Comparison of ENCODE assay signal across 9 cellular contexts in genomic region chr4:156475322-156475721, GRCh38.
DNase-seq lines count a peak whose midpoint lies in the region; TF ChIP-seq lines count a peak whose summit lies in the region.
"Had no signal": no experiment of that assay in that cellular context is flagged by ENCODE, and none has a peak within 500 bp of the region (broad histone marks: within the 10 kb centered on the region; RNA-seq: fewer than 3 reads in every experiment).

No MANE protein-coding gene starts in this region.

- TF ChIP-seq EP300 in SK-N-SH (IDR thresholded peaks at IDR 0.05; ENCODE audit: borderline replicate concordance in 1 of 2, low read depth in 1 of 2, low read length in 1 of 2) (no peak), suprapubic skin (IDR thresholded peaks at IDR 0.05) (no peak)

- no peak overlapping the region for H3K4me3 ChIP-seq in SK-N-SH (ENCODE audit: low read depth in 2 of 2, low read length in 1 of 2)
- no peak overlapping the region for H3K4me3 ChIP-seq in cardiac muscle cell
- no peak overlapping the region for H3K4me3 ChIP-seq in suprapubic skin

- no peak for DNase-seq in CD14-positive monocyte (ENCODE audit: low spot score)
- peak; percentile 76 to 83 for DNase-seq in Kasumi-1 (lab: John Stamatoyannopoulos, UW)
- DNase-seq in SK-N-SH: peak; percentile 21
- DNase-seq in cardiac muscle cell (ENCODE audit: low read depth in 1 of 2, low spot score in 1 of 2): peak in 1 of 2 donors; percentile 75
- DNase-seq in suprapubic skin (ENCODE audit: low spot score in 2 of 2): no peak
- no peak for DNase-seq in activated CD4-positive, alpha-beta T cell treated with anti-CD3 and anti-CD28 coated beads, Interleukin-2, amount 50 U/mL, for 4 hours
- no peak for DNase-seq in NCI-H1930 (lab: John Stamatoyannopoulos, UW)
- DNase-seq in NCI-H1436 treated with DMSO at 0.1 percent for 48 hours (lab: John Stamatoyannopoulos, UW): no peak

- H3K4me2 ChIP-seq in SK-N-SH: peak overlapping the region; percentile 23; the same call in 1 of the 2 replicates

- CTCF ChIA-PET in SK-N-SH (lab: Yijun Ruan, JAX): interaction anchor here (1.1 to 1.9 kb wide), 6 partner anchors 8 to 1774 kb away, joined by 3 to 15 read pairs (median 8); no protein-coding TSS in a partner anchor

- no peaks in the 10 kb centered on the region for H3K9me3 Mint-ChIP-seq in CD14-positive monocyte
- H3K9me3 Mint-ChIP-seq: dendritic cell treated with granulocyte-macrophage colony-stimulating factor and Interleukin-4, amounts not matched to agents 40 ng/mL and 50 ng/mL, for 4 days had no signal

- H3K36me3 Mint-ChIP-seq in CD14-positive monocyte: no peaks in the 10 kb centered on the region

- no peak overlapping the region for H3K4me3 Mint-ChIP-seq in CD14-positive monocyte
- H3K4me3 Mint-ChIP-seq: dendritic cell treated with granulocyte-macrophage colony-stimulating factor and Interleukin-4, amounts not matched to agents 40 ng/mL and 50 ng/mL, for 4 days had no signal

- no peaks in the 10 kb centered on the region for H3K79me2 ChIP-seq in SK-N-SH (ENCODE audit: insufficient read depth)

- H3K9me3 ChIP-seq in SK-N-SH (peaks cover 4% of the 10 kb centered on the region; the same call in 1 of the 2 replicates), cardiac muscle cell (ENCODE audit: low read depth) (no peaks in the 10 kb centered on the region), suprapubic skin (no peaks in the 10 kb centered on the region)

- TF ChIP-seq POLR2A in suprapubic skin (IDR thresholded peaks at IDR 0.05): no peak

- no peaks in the 10 kb centered on the region for H3K9me2 ChIP-seq in SK-N-SH

- no peaks in the 10 kb centered on the region for H3K36me3 ChIP-seq in SK-N-SH (replicated peaks in 1 of 2; ENCODE audit: control insufficient read depth in 1 of 2, insufficient read depth in 2 of 2, low read length in 1 of 2)
- no peaks in the 10 kb centered on the region for H3K36me3 ChIP-seq in cardiac muscle cell
- no peaks in the 10 kb centered on the region for H3K36me3 ChIP-seq in suprapubic skin

- H4K20me1 ChIP-seq in SK-N-SH (ENCODE audit: insufficient read depth): no peaks in the 10 kb centered on the region

- H3K27me3 Mint-ChIP-seq in CD14-positive monocyte (ENCODE audit: low read depth in 3 of 3): peaks cover 1 to 10% (median 1%) of the 10 kb centered on the region in 3 donors
- H3K27me3 Mint-ChIP-seq: dendritic cell treated with granulocyte-macrophage colony-stimulating factor and Interleukin-4, amounts not matched to agents 40 ng/mL and 50 ng/mL, for 4 days had no signal

- H3K4me1 Mint-ChIP-seq in CD14-positive monocyte: no peaks in the 10 kb centered on the region

- H3K4me1 ChIP-seq in SK-N-SH (ENCODE audit: control insufficient read depth in 1 of 2, insufficient read depth in 2 of 2, low read depth in 1 of 2, low read length in 1 of 2): peaks cover 0 to 15% of the 10 kb centered on the region in 2 experiments; a peak in 1 of 4 replicates
- no peaks in the 10 kb centered on the region for H3K4me1 ChIP-seq in cardiac muscle cell (ENCODE audit: low read depth)
- H3K4me1 ChIP-seq in suprapubic skin: no peaks in the 10 kb centered on the region

- H3K27ac ChIP-seq in SK-N-SH (ENCODE audit: low read depth in 2 of 2, low read length in 1 of 2): peak overlapping the region; percentile 79 to 89; a peak in 3 of 4 replicates
- no peak overlapping the region for H3K27ac ChIP-seq in cardiac muscle cell
- H3K27ac ChIP-seq in suprapubic skin: no peak overlapping the region

- H3K9ac ChIP-seq in SK-N-SH: peak overlapping the region; percentile 45; the same call in 1 of the 2 replicates

- no peak overlapping the region for H3K27ac Mint-ChIP-seq in CD14-positive monocyte
- H3K27ac Mint-ChIP-seq: dendritic cell treated with granulocyte-macrophage colony-stimulating factor and Interleukin-4, amounts not matched to agents 40 ng/mL and 50 ng/mL, for 4 days had no signal

- TF ChIP-seq RAD21 in SK-N-SH (IDR thresholded peaks at IDR 0.05; ENCODE audit: low read length): peak; percentile 79

- POLR2A ChIA-PET in SK-N-SH (lab: Yijun Ruan, JAX): no interaction called here

- peak; percentile 60 for TF ChIP-seq CTCF in CD14-positive monocyte (IDR thresholded peaks at IDR 0.05)
- TF ChIP-seq CTCF in SK-N-SH (IDR thresholded peaks at IDR 0.05): peak; percentile 85
- peak; percentile 58 for TF ChIP-seq CTCF in cardiac muscle cell (IDR thresholded peaks at IDR 0.05; ENCODE audit: low read depth, low read length)
- peak; percentile 33 to 39 for TF ChIP-seq CTCF in suprapubic skin (IDR thresholded peaks at IDR 0.05)

- no peaks in the 10 kb centered on the region for H3K27me3 ChIP-seq in SK-N-SH (ENCODE audit: insufficient read depth)
- no peaks in the 10 kb centered on the region for H3K27me3 ChIP-seq in cardiac muscle cell
- no peaks in the 10 kb centered on the region for H3K27me3 ChIP-seq in suprapubic skin

- peak overlapping the region; percentile 7; the same call in 1 of the 2 replicates for H2AFZ ChIP-seq in SK-N-SH (ENCODE audit: low read depth)

- H3F3A ChIP-seq in SK-N-SH (replicated peaks; ENCODE audit: insufficient read depth): peaks cover 20% of the 10 kb centered on the region

- intact Hi-C loops in CD14-positive monocyte (cut with micrococcal nuclease): loop anchor here in 1 of 2 donors (10.0 kb wide), 1 partner anchor 569 kb away; no protein-coding TSS in a partner anchor

TF ChIP-seq in SK-N-SH, 30 proteins besides CTCF, POLR2A, EP300 and RAD21:
- peak; percentile 68 for TF ChIP-seq SMC3 (IDR thresholded peaks at IDR 0.05; ENCODE audit: low read depth, low read length)
- no peak for TF ChIP-seq RFX5 (IDR thresholded peaks at IDR 0.05; ENCODE audit: low read length)
- no peak for TF ChIP-seq RCOR1 (IDR thresholded peaks at IDR 0.05; ENCODE audit: low read length)
- no peak for TF ChIP-seq EZH2phosphoT487 (IDR thresholded peaks at IDR 0.05; ENCODE audit: borderline replicate concordance, low read depth)
- TF ChIP-seq NRF1 (IDR thresholded peaks at IDR 0.05; ENCODE audit: low read depth, low read length): no peak
- no peak for TF ChIP-seq MAX (IDR thresholded peaks at IDR 0.05; ENCODE audit: low read depth)
- TF ChIP-seq TAF1 (IDR thresholded peaks at IDR 0.05; ENCODE audit: borderline replicate concordance, low read depth, low read length): no peak
- no peak for TF ChIP-seq SIN3A (IDR thresholded peaks at IDR 0.05; ENCODE audit: borderline replicate concordance, low read depth, low read length)
- TF ChIP-seq FOSL2 (IDR thresholded peaks at IDR 0.05; ENCODE audit: borderline replicate concordance, low read depth): no peak
- TF ChIP-seq, protein P1, sequence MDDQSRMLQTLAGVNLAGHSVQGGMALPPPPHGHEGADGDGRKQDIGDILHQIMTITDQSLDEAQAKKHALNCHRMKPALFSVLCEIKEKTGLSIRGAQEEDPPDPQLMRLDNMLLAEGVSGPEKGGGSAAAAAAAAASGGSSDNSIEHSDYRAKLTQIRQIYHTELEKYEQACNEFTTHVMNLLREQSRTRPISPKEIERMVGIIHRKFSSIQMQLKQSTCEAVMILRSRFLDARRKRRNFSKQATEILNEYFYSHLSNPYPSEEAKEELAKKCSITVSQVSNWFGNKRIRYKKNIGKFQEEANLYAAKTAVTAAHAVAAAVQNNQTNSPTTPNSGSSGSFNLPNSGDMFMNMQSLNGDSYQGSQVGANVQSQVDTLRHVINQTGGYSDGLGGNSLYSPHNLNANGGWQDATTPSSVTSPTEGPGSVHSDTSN (IDR thresholded peaks at IDR 0.05): peak; percentile 22; the same call in 1 of the 2 replicates
- no peak for TF ChIP-seq CHD2 (IDR thresholded peaks at IDR 0.05; ENCODE audit: low read length, partially characterized antibody)
- TF ChIP-seq TEAD4 (IDR thresholded peaks at IDR 0.05; ENCODE audit: borderline replicate concordance, insufficient read depth): no peak
- TF ChIP-seq IRF3 (IDR thresholded peaks at IDR 0.05; ENCODE audit: low read depth, low read length): no peak

Comparison
In these comparisons a context has a peak if more than half of its experiments do, and no peak if none do; other contexts are left out.
1. DNase-seq: peak in Kasumi-1 (2 of 2) and SK-N-SH (single experiment); none in CD14-positive monocyte (single experiment), suprapubic skin (0 of 2), activated CD4-positive, alpha-beta T cell treated with anti-CD3 and anti-CD28 coated beads, Interleukin-2, amount 50 U/mL, for 4 hours (0 of 2), NCI-H1930 (0 of 2) and NCI-H1436 treated with DMSO at 0.1 percent for 48 hours (single experiment).
2. H3K27ac ChIP-seq: peak in SK-N-SH (2 of 2); none in cardiac muscle cell (single experiment) and suprapubic skin (single experiment).
3. Peak in every context shown above with its lines, with median percentiles within 50 percentile points of each other: CTCF ChIP-seq.